Comparison of ENCODE assay signal across 30 cellular contexts in the genomic region with DNA sequence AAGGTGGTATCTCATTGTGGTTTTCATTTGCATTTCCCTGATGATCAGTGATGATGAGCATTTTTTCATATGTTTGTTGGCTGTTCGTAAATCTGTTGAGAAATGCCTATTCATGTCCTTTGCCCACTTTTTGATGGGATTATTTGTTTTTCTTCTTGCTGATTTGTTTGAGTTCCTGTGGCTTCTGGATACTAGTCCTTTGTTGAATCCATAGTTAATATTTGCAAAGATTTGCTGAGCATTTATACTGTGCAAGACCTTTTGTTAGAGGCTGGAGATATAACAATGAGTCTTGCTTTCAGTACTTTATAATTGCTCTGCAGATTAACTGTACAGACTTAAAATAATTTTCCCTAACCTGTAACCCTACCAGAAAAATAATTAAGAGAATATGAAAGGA.
"Had no signal": no experiment of that assay in that cellular context is flagged by ENCODE, and none has a peak within 500 bp of the region (broad histone marks: within the 10 kb centered on the region; RNA-seq: fewer than 3 reads in every experiment).

No MANE protein-coding gene starts in this region.

- H3K9me3 Mint-ChIP-seq: immature natural killer cell; mesothelial cell of epicardium; naive B cell; natural killer cell treated with Interleukin-12 subunit alpha and Interleukin-12 subunit beta and Interleukin-15 and Interleukin-18, amount 100 ng/mL, for 72 hours; neural crest cell; stimulated activated naive CD8-positive, alpha-beta T cell treated with anti-CD3 and anti-CD28 coated beads, Interleukin-15, Interleukin-2, amounts not matched to agents 100 ng/mL and 50 ng/mL, for 24 hours had no signal

- H3K27me3 ChIP-seq: colonic mucosa, esophagus squamous epithelium, neutrophil, pancreas, right lobe of liver, tibial nerve, upper lobe of left lung had no signal

- DNase-seq: colonic mucosa; dermis blood vessel endothelial cell; effector memory CD4-positive, alpha-beta T cell; erythroblast; esophagus squamous epithelium; hypothalamus; immature natural killer cell; mesenchymal stem cell; mucosa of descending colon; naive B cell; pancreas; right lobe of liver; small intestine; stimulated activated CD4-positive, alpha-beta T cell treated with anti-CD3 and anti-CD28 coated beads, Interleukin-15, amount 100 ng/mL, for 24 hours; stimulated activated CD4-positive, alpha-beta T cell treated with anti-CD3 and anti-CD28 coated beads, Interleukin-2, amount 100 ng/mL, for 48 hours; stimulated activated naive B cell treated with anti-CD40 and anti-IgM and Interleukin-4, amounts not matched to agents 10 μg/mL and 1 μg/mL and 100 μg/mL, for 72 hours; upper lobe of left lung had no signal

- H3K27ac ChIP-seq: colonic mucosa, esophagus squamous epithelium, neutrophil, pancreas, right lobe of liver, thoracic aorta, tibial nerve, upper lobe of left lung had no signal

- H3K4me3 Mint-ChIP-seq: immature natural killer cell; mesothelial cell of epicardium; natural killer cell treated with Interleukin-12 subunit alpha and Interleukin-12 subunit beta and Interleukin-15 and Interleukin-18, amount 100 ng/mL, for 72 hours; neural crest cell; stimulated activated naive B cell treated with anti-CD40 and anti-IgM and Interleukin-4, amounts not matched to agents 10 μg/mL and 1 μg/mL and 100 μg/mL, for 72 hours; stimulated activated naive CD8-positive, alpha-beta T cell treated with anti-CD3 and anti-CD28 coated beads, Interleukin-15, Interleukin-2, amounts not matched to agents 100 ng/mL and 50 ng/mL, for 24 hours had no signal

- H3K4me1 ChIP-seq: colonic mucosa, esophagus squamous epithelium, pancreas, tibial nerve, upper lobe of left lung had no signal

- H3K4me1 Mint-ChIP-seq: neural crest cell had no signal

- ATAC-seq: mucosa of descending colon; natural killer cell treated with Interleukin-12 subunit alpha and Interleukin-12 subunit beta and Interleukin-15 and Interleukin-18, amount 100 ng/mL, for 72 hours; pancreas; stimulated activated naive B cell treated with anti-CD40 and anti-IgM and Interleukin-4, amounts not matched to agents 10 μg/mL and 1 μg/mL and 100 μg/mL, for 72 hours had no signal

- H3K4me3 ChIP-seq: colonic mucosa, esophagus squamous epithelium, lung, mucosa of descending colon, pancreas, right lobe of liver, thoracic aorta, tibial nerve, upper lobe of left lung had no signal

- H3K27me3 Mint-ChIP-seq: naive B cell; progenitor cell of endocrine pancreas; stimulated activated naive B cell treated with anti-CD40 and anti-IgM and Interleukin-4, amounts not matched to agents 10 μg/mL and 1 μg/mL and 100 μg/mL, for 72 hours; stimulated activated naive CD8-positive, alpha-beta T cell treated with anti-CD3 and anti-CD28 coated beads, Interleukin-15, Interleukin-2, amounts not matched to agents 100 ng/mL and 50 ng/mL, for 24 hours had no signal

- H3K27ac Mint-ChIP-seq: immature natural killer cell; mesothelial cell of epicardium; natural killer cell treated with Interleukin-12 subunit alpha and Interleukin-12 subunit beta and Interleukin-15 and Interleukin-18, amount 100 ng/mL, for 72 hours; progenitor cell of endocrine pancreas; stimulated activated naive B cell treated with anti-CD40 and anti-IgM and Interleukin-4, amounts not matched to agents 10 μg/mL and 1 μg/mL and 100 μg/mL, for 72 hours; stimulated activated naive CD8-positive, alpha-beta T cell treated with anti-CD3 and anti-CD28 coated beads, Interleukin-15, Interleukin-2, amounts not matched to agents 100 ng/mL and 50 ng/mL, for 24 hours had no signal

- FAIRE-seq: endometrium, frontal cortex, keratinocyte, pancreas, small intestine, urothelium cell line had no signal
